In genomic region chr7:90968871-90969270, GRCh38 we compare ENCODE assay signal across 25 cellular contexts.
"Had no signal": no experiment of that assay in that cellular context is flagged by ENCODE, and none has a peak within 500 bp of the region (broad histone marks: within the 10 kb centered on the region; RNA-seq: fewer than 3 reads in every experiment).

No MANE protein-coding gene starts in this region.

- H3K27ac ChIP-seq: SJSA1, SK-N-MC had no signal

- H3K27me3 ChIP-seq: MG63, SJSA1 had no signal

- FAIRE-seq: HepG2, RCC 7860 had no signal

- H3K9me3 ChIP-seq: MG63, SJSA1 had no signal

- H3K4me1 ChIP-seq: SJSA1 had no signal

- H3K4me3 ChIP-seq: MG63, SJSA1, SK-N-MC had no signal

- ATAC-seq: HepG2 had no signal

- DNase-seq: IMR-90, Karpas-422, KG1, MG63, NCI-H1092, NCI-H1105 treated with DMSO at 0.1 percent for 48 hours, NCI-H1417 treated with DMSO at 0.1 percent for 48 hours, NCI-H146, NCI-H1694 treated with DMSO at 0.1 percent for 48 hours, NCI-H1930, NCI-H2081, NCI-H2107, NCI-H2227 treated with DMSO at 0.1 percent for 48 hours, NCI-H446, NCI-H510A, NCI-H524 treated with DMSO at 0.1 percent for 48 hours, NCI-H69, NCI-H774, Right ventricle myocardium superior, RPMI8226, SIG-M5 had no signal

- H3K36me3 ChIP-seq: MG63, SJSA1 had no signal
